8 cellular contexts compared by ENCODE assay signal in the genomic region with DNA sequence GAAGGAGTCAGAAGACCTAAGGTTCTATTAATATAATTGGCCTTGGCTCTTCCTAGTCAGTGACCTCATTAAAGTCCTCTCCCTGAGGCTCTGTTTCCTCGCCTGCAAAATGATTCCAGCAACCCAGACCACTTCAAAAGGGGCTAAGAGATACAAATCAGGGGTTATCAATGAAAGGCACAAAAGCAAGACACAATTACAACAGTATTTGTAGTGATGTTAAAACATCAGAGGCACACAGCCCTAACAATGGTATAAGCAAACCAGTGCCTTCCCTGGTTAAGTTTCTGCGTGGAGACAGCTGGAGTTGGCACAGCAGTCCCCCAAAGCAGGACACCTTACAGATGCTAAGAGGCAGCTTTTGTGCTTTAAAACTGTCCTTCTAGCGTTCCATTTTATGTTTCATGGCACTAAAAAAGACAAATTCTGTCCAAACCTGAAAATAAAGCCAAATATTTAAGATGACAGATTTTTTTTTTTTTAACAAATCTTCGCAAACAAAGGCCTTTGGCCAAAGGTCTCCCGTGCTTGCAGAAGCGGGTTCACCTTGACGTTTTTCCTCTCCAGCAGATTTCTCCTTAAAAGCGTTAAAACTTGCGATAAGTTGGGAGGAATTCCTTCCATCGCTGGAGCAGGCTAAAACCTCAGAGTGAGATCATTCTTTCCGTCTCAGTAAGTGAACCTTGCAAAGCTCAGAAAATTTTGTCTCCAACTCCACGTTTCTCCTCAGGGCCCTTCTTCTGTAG. TPM values are rescaled to one million over a fixed set of nuclear protein-coding genes. Genes with fewer than 3 reads are reported as not detected.
DNase-seq lines count a peak whose midpoint lies in the region; ATAC-seq and TF ChIP-seq lines count a peak whose summit lies in the region.

No MANE protein-coding gene starts in this region.

- peak overlapping the region; percentile 96 for H3K4me2 ChIP-seq in parathyroid adenoma (ENCODE audit: low read length)

- no peaks in the 10 kb centered on the region for H3K36me3 ChIP-seq in parathyroid adenoma (ENCODE audit: control insufficient read depth, insufficient read depth, low read length)

- ATAC-seq in activated T-helper 17 cell treated with anti-CD3 and anti-CD28 coated beads, Interleukin-2, amount 50 U/mL, for 72 hours (replicated peaks): peak; percentile 14
- ATAC-seq in Right ventricle myocardium superior (ENCODE audit: poor library complexity): peak; percentile 24

- peak overlapping the region; percentile 83 for H3K4me3 ChIP-seq in Jurkat, Clone E6-1 (ENCODE audit: low read length)
- peak overlapping the region; percentile 74 for H3K4me3 ChIP-seq in parathyroid adenoma (ENCODE audit: low read depth, low read length)

- H3K27ac Mint-ChIP-seq in activated T-helper 17 cell treated with anti-CD3 and anti-CD28 coated beads, Interleukin-2, amount 50 U/mL, for 72 hours: peak overlapping the region; percentile 98

- peaks cover 16% of the 10 kb centered on the region for H3K4me1 Mint-ChIP-seq in activated T-helper 17 cell treated with anti-CD3 and anti-CD28 coated beads, Interleukin-2, amount 50 U/mL, for 72 hours

- H3K27me3 Mint-ChIP-seq in activated T-helper 17 cell treated with anti-CD3 and anti-CD28 coated beads, Interleukin-2, amount 50 U/mL, for 72 hours: no peaks in the 10 kb centered on the region

- no peak for TF ChIP-seq CTCF in parathyroid adenoma (IDR thresholded peaks at IDR 0.05)

- H3K27me3 ChIP-seq in parathyroid adenoma (ENCODE audit: control insufficient read depth, insufficient read depth, low read length): no peaks in the 10 kb centered on the region

- peak overlapping the region; percentile 93 for H3K4me3 Mint-ChIP-seq in activated T-helper 17 cell treated with anti-CD3 and anti-CD28 coated beads, Interleukin-2, amount 50 U/mL, for 72 hours

- peak overlapping the region; percentile 92 for H3K27ac ChIP-seq in parathyroid adenoma

- no peaks in the 10 kb centered on the region for H3K9me3 Mint-ChIP-seq in activated T-helper 17 cell treated with anti-CD3 and anti-CD28 coated beads, Interleukin-2, amount 50 U/mL, for 72 hours

- peaks cover 7% of the 10 kb centered on the region for H3K4me1 ChIP-seq in parathyroid adenoma

- intact Hi-C loops in Right ventricle myocardium superior (cut with DNase I): loop anchor here (10.0 kb wide), 1 partner anchor 152 kb away; no protein-coding TSS in a partner anchor

- H3K9ac ChIP-seq in parathyroid adenoma: no peak overlapping the region

- H3K9me3 ChIP-seq in parathyroid adenoma (ENCODE audit: control insufficient read depth, low read length): no peaks in the 10 kb centered on the region

- DNase-seq in NCI-H524 (lab: John Stamatoyannopoulos, UW) (peak; percentile 32 to 48), NCI-H524 treated with DMSO at 0.1 percent for 48 hours (lab: John Stamatoyannopoulos, UW) (no peak), Right ventricle myocardium superior (no peak), DMS114 treated with DMSO at 0.1 percent for 48 hours (lab: John Stamatoyannopoulos, UW; ENCODE audit: unreplicated experiment) (no peak), SKM-1 treated with dmso at 0.1 percent for 144 hours (lab: John Stamatoyannopoulos, UW; ENCODE audit: unreplicated experiment) (no peak)
- DNase-seq in Jurkat, Clone E6-1 (ENCODE audit: low read depth, low spot score): peak; percentile 77

- peak overlapping the region; percentile 88 for H2AFZ ChIP-seq in parathyroid adenoma

- H3K79me2 ChIP-seq in parathyroid adenoma: peaks cover 2% of the 10 kb centered on the region

- H3K36me3 Mint-ChIP-seq in activated T-helper 17 cell treated with anti-CD3 and anti-CD28 coated beads, Interleukin-2, amount 50 U/mL, for 72 hours (ENCODE audit: low read depth): peaks cover 16% of the 10 kb centered on the region

RNA-seq across cellular contexts. Expression of a gene that starts 1.0 kb away (rescaled TPM):
- 14.7 TPM for polyA plus RNA-seq in Jurkat, Clone E6-1 (2012; ENCODE audit: insufficient read depth, insufficient read length)
- total RNA-seq in activated T-helper 17 cell treated with anti-CD3 and anti-CD28 coated beads, Interleukin-2, amount 50 U/mL, for 72 hours: 10 to 100 TPM; 16.3 to 18.4 TPM
- total RNA-seq in Right ventricle myocardium superior: 21.1 TPM

Comparison
In these comparisons a context has a peak if more than half of its experiments do, and no peak if none do; other contexts are left out.
1. DNase-seq: peak in NCI-H524 (2 of 2) and Jurkat, Clone E6-1 (single experiment); none in NCI-H524 treated with DMSO at 0.1 percent for 48 hours (single experiment), Right ventricle myocardium superior (single experiment), DMS114 treated with DMSO at 0.1 percent for 48 hours (single experiment) and SKM-1 treated with dmso at 0.1 percent for 144 hours (single experiment).